Comparison of ENCODE assay signal across 9 cellular contexts in genomic region chr15:81256916-81257315, GRCh38.
DNase-seq lines count a peak whose midpoint lies in the region; ATAC-seq, FAIRE-seq and TF ChIP-seq lines count a peak whose summit lies in the region.
"Had no signal": no experiment of that assay in that cellular context is flagged by ENCODE, and none has a peak within 500 bp of the region (broad histone marks: within the 10 kb centered on the region; RNA-seq: fewer than 3 reads in every experiment).

No MANE protein-coding gene starts in this region.

- no peaks in the 10 kb centered on the region for H3K36me3 ChIP-seq in mesenchymal stem cell (ENCODE audit: control insufficient read depth in 1 of 2, insufficient read depth in 2 of 2, low read depth in 1 of 2, low read length in 2 of 2)
- no peaks in the 10 kb centered on the region for H3K36me3 ChIP-seq in colonic mucosa

- H3K23ac ChIP-seq in mesenchymal stem cell (ENCODE audit: low read length in 2 of 2) = no peak overlapping the region

- intact Hi-C loops in colonic mucosa (cut with DNase I) = no loop called here

- WGBS in mesenchymal stem cell = no CpG with 5 or more reads among the region's 1 CpG

- TF ChIP-seq CTCF in D721Med (IDR thresholded peaks at IDR 0.05; ENCODE audit: insufficient read depth, missing control alignments) (peak; percentile 21), cardiac fibroblast (IDR thresholded peaks at IDR 0.05; ENCODE audit: low read depth, low read length) (peak; percentile 58), colonic mucosa (IDR thresholded peaks at IDR 0.05) (no peak)

- no peak overlapping the region for H2AFZ ChIP-seq in mesenchymal stem cell (ENCODE audit: low read depth, low read length)

- H3K4me3 ChIP-seq in cardiac fibroblast (replicated peaks in 1 of 2; ENCODE audit: low read depth in 2 of 2, low read length in 2 of 2) = no peak overlapping the region
- H3K4me3 ChIP-seq in mesenchymal stem cell (ENCODE audit: insufficient read depth in 1 of 2, low read depth in 1 of 2, low read length in 2 of 2) = no peak overlapping the region
- no peak overlapping the region for H3K4me3 ChIP-seq in colonic mucosa
- H3K4me3 ChIP-seq: SK-N-MC had no signal

- no peak for DNase-seq in D721Med (ENCODE audit: insufficient read length, low spot score)
- DNase-seq in MV-4-11 (lab: John Stamatoyannopoulos, UW) = peak; percentile 47
- peak; percentile 73 to 77 for DNase-seq in cardiac fibroblast (ENCODE audit: low read depth in 2 of 2)
- DNase-seq in mesenchymal stem cell = peak; percentile 33
- no peak for DNase-seq in colonic mucosa
- no peak for DNase-seq in activated CD4-positive, alpha-beta T cell treated with anti-CD3 and anti-CD28 coated beads, Interleukin-2, amount 50 U/mL, for 1 hour
- DNase-seq in H54 (ENCODE audit: insufficient read length, low spot score) = no peak

- H3K27me3 ChIP-seq in mesenchymal stem cell (ENCODE audit: control insufficient read depth in 1 of 2, insufficient read depth in 1 of 2, low read length in 2 of 2) (peaks cover 0 to 27% of the 10 kb centered on the region in 2 experiments), colonic mucosa (no peaks in the 10 kb centered on the region)

- H3K4me1 ChIP-seq in mesenchymal stem cell (ENCODE audit: control insufficient read depth, insufficient read depth, low read depth, low read length) (no peaks in the 10 kb centered on the region), colonic mucosa (no peaks in the 10 kb centered on the region)

- H3K4ac ChIP-seq in mesenchymal stem cell (ENCODE audit: low read depth in 1 of 2, low read length in 2 of 2) = no peak overlapping the region

- FAIRE-seq in D721Med (lab: Jason Lieb, UNC) (no peak), H54 (lab: Jason Lieb, UNC) (no peak)

- H4K91ac ChIP-seq in mesenchymal stem cell (ENCODE audit: low read length) = no peak overlapping the region

- H3K79me1 ChIP-seq in mesenchymal stem cell (replicated peaks; ENCODE audit: low read length, poor library complexity, severe bottlenecking) = no peaks in the 10 kb centered on the region

- H3K9ac ChIP-seq in mesenchymal stem cell (ENCODE audit: low read length) (no peak overlapping the region), colonic mucosa (ENCODE audit: low read depth in 2 of 2, low read length in 2 of 2) (no peak overlapping the region)

- H2BK120ac ChIP-seq in mesenchymal stem cell (ENCODE audit: low read depth, low read length) = no peak overlapping the region

- no peak for ATAC-seq in GM19467 (IDR thresholded peaks at IDR 0.05; ENCODE audit: unreplicated experiment)

- TF ChIP-seq POLR2A in H54 (IDR thresholded peaks at IDR 0.05; ENCODE audit: low read depth, low read length) = no peak

- H3K14ac ChIP-seq in mesenchymal stem cell (ENCODE audit: low read length in 2 of 2) = no peak overlapping the region

- H2BK12ac ChIP-seq in mesenchymal stem cell (ENCODE audit: low read length in 2 of 2) = no peak overlapping the region

- H3K27ac ChIP-seq in mesenchymal stem cell (ENCODE audit: low read length, poor library complexity, severe bottlenecking) (no peak overlapping the region), colonic mucosa (no peak overlapping the region)
- H3K27ac ChIP-seq: SK-N-MC had no signal

- no peak overlapping the region for H3K18ac ChIP-seq in mesenchymal stem cell (ENCODE audit: low read depth in 1 of 2, low read length in 2 of 2)

- H2BK5ac ChIP-seq in mesenchymal stem cell (ENCODE audit: low read depth, low read length, poor library complexity, severe bottlenecking) = no peak overlapping the region

- H2BK15ac ChIP-seq in mesenchymal stem cell (ENCODE audit: low read depth, poor library complexity, severe bottlenecking) = no peak overlapping the region

- H3K9me3 ChIP-seq in mesenchymal stem cell (ENCODE audit: control insufficient read depth, low read length) = no peaks in the 10 kb centered on the region
- H3K9me3 ChIP-seq in colonic mucosa = no peaks in the 10 kb centered on the region

- H4K8ac ChIP-seq in mesenchymal stem cell (ENCODE audit: low read length) = no peak overlapping the region

- H2AK5ac ChIP-seq in mesenchymal stem cell (ENCODE audit: low read length, severe bottlenecking) = no peak overlapping the region

- H3K4me2 ChIP-seq in mesenchymal stem cell (ENCODE audit: low read length, poor library complexity, severe bottlenecking) = no peak overlapping the region

Comparison
In these comparisons a context has a peak if more than half of its experiments do, and no peak if none do; other contexts are left out.
1. DNase-seq: peak in MV-4-11 (single experiment), cardiac fibroblast (2 of 2) and mesenchymal stem cell (single experiment); none in D721Med (single experiment), colonic mucosa (single experiment), activated CD4-positive, alpha-beta T cell treated with anti-CD3 and anti-CD28 coated beads, Interleukin-2, amount 50 U/mL, for 1 hour (single experiment) and H54 (single experiment).